Comparison of ENCODE assay signal across 11 cellular contexts in the genomic region with DNA sequence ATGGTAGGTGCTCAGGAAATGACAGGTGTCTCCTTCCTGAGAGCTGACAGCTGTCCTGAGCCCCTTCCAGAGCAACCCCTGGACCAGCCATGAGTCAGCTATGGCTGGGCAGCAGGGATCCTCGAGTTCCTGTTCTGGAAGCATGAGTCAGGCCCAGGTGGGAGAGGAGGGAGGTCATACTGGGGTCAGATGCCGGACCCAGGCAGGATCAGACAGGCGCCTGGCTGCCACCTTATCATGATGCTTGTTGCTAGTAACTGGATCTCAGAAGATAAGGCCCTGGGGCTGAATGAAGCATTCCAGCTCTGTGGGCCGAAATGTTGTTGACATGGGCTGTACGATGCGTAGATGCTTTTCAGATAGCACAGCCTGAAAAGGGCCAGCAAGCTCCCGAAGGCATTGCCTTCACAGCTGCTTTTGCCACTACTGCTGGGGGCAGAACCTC. TPM values are rescaled to one million over a fixed set of nuclear protein-coding genes. Genes with fewer than 3 reads are reported as not detected.
A peak's percentile ranks its signal among the peaks of the same experiment; 100 is the strongest.
DNase-seq lines count a peak whose midpoint lies in the region; ATAC-seq and TF ChIP-seq lines count a peak whose summit lies in the region.
"Had no signal": no experiment of that assay in that cellular context is flagged by ENCODE, and none has a peak within 500 bp of the region (broad histone marks: within the 10 kb centered on the region; RNA-seq: fewer than 3 reads in every experiment).

No MANE protein-coding gene starts in this region.

- H3K9me2 ChIP-seq in MM.1S (replicated peaks; ENCODE audit: insufficient read depth, low read length): no peaks in the 10 kb centered on the region

- no peaks in the 10 kb centered on the region for H3K27me3 Mint-ChIP-seq in MCF 10A (ENCODE audit: insufficient read depth, unreplicated experiment)

- H3K79me2 ChIP-seq in MM.1S (ENCODE audit: low read length): no peaks in the 10 kb centered on the region

- H3K27me3 ChIP-seq in prostate gland (replicated peaks; ENCODE audit: insufficient read depth): no peaks in the 10 kb centered on the region
- peaks cover 12% of the 10 kb centered on the region for H3K27me3 ChIP-seq in HAP-1 (ENCODE audit: low read depth)
- peaks cover 31% of the 10 kb centered on the region for H3K27me3 ChIP-seq in MM.1S (replicated peaks; ENCODE audit: insufficient read depth, low read length)
- H3K27me3 ChIP-seq: adrenal gland had no signal

- 40% methylated on average over 6 of the region's 7 CpGs for WGBS in prostate gland

- H3K27ac Mint-ChIP-seq in MCF 10A (ENCODE audit: low read depth, unreplicated experiment): no peak overlapping the region

- H4K20me1 ChIP-seq in MM.1S (ENCODE audit: insufficient read depth, low read length): no peaks in the 10 kb centered on the region

- H3K36me3 ChIP-seq in prostate gland (no peaks in the 10 kb centered on the region), HAP-1 (replicated peaks) (no peaks in the 10 kb centered on the region), MM.1S (replicated peaks; ENCODE audit: insufficient read depth, low read length) (no peaks in the 10 kb centered on the region)
- H3K36me3 ChIP-seq: adrenal gland had no signal

- no peak overlapping the region for H3K4me2 ChIP-seq in MM.1S (ENCODE audit: low read depth, low read length)

- CTCF ChIA-PET in MCF 10A (lab: Yijun Ruan, JAX): interaction anchor here (0.6 to 4.2 kb wide), 14 partner anchors 8 to 689 kb away, joined by 3 to 32 read pairs (median 3); no protein-coding TSS in a partner anchor

- H3K4me1 Mint-ChIP-seq in MCF 10A (ENCODE audit: insufficient read depth, unreplicated experiment): peaks cover 52% of the 10 kb centered on the region
- H3K4me1 Mint-ChIP-seq: activated CD4-positive, alpha-beta T cell treated with anti-CD3 and anti-CD28 coated beads, Interleukin-2, amount 10 ng/mL, durations not matched to agents 7 days and 5 days had no signal

- no peaks in the 10 kb centered on the region for H3F3A ChIP-seq in MM.1S (ENCODE audit: insufficient read depth, low read length)

- no TSS peak for BruUV-seq in MCF 10A (replicated peaks; lab: Mats Ljungman, UMichigan)

- H3K9ac ChIP-seq in MM.1S (ENCODE audit: low read length): no peak overlapping the region

- peak overlapping the region in 1 of 2 donors; percentile 31 for H3K27ac ChIP-seq in prostate gland
- no peak overlapping the region for H3K27ac ChIP-seq in MM.1S (ENCODE audit: low read length)
- H3K27ac ChIP-seq: adrenal gland had no signal

- no peaks in the 10 kb centered on the region for H3K9me3 ChIP-seq in prostate gland
- no peaks in the 10 kb centered on the region for H3K9me3 ChIP-seq in HAP-1
- no peaks in the 10 kb centered on the region for H3K9me3 ChIP-seq in MM.1S (replicated peaks; ENCODE audit: insufficient read depth, low read length)
- H3K9me3 ChIP-seq: adrenal gland had no signal

- no peaks in the 10 kb centered on the region for H3K9me3 Mint-ChIP-seq in MCF 10A (ENCODE audit: unreplicated experiment)
- H3K9me3 Mint-ChIP-seq: activated CD4-positive, alpha-beta T cell treated with anti-CD3 and anti-CD28 coated beads, Interleukin-2, amount 10 ng/mL, durations not matched to agents 7 days and 5 days had no signal

- H3K4me3 Mint-ChIP-seq in MCF 10A (ENCODE audit: unreplicated experiment): no peak overlapping the region
- H3K4me3 Mint-ChIP-seq: activated CD4-positive, alpha-beta T cell treated with anti-CD3 and anti-CD28 coated beads, Interleukin-2, amount 10 ng/mL, durations not matched to agents 7 days and 5 days had no signal

- ATAC-seq in GM19463 (IDR thresholded peaks at IDR 0.05; ENCODE audit: unreplicated experiment): no peak

- in situ Hi-C loops in ACHN (cut with HindIII; ENCODE audit: low pct_ligation_motif_present, low pct_unique_long_range_greater_than_20kb, low sequenced_read_pairs): no loop called here
- in situ Hi-C loops in HAP-1 (cut with MboI; ENCODE audit: low sequenced_read_pairs): no loop called here

- TF ChIP-seq CTCF in MCF 10A (IDR thresholded peaks at IDR 0.05; ENCODE audit: unreplicated experiment) (no peak), prostate gland (IDR thresholded peaks at IDR 0.05) (no peak), MM.1S (IDR thresholded peaks at IDR 0.05; ENCODE audit: low read length) (no peak)

- no peak for TF ChIP-seq POLR2A in prostate gland (IDR thresholded peaks at IDR 0.05)

- POLR2A ChIA-PET in MCF 10A (lab: Yijun Ruan, JAX): interaction anchor here (0.6 to 1.8 kb wide), 11 partner anchors 12 to 281 kb away, joined by 3 to 9 read pairs (median 4); a partner anchor contains a TSS

- no peak overlapping the region for H3K4me3 ChIP-seq in prostate gland
- H3K4me3 ChIP-seq in HAP-1: no peak overlapping the region
- H3K4me3 ChIP-seq in MM.1S (ENCODE audit: low read length): no peak overlapping the region
- H3K4me3 ChIP-seq: adrenal gland had no signal

- DNase-seq in ACHN (peak; percentile 83), LHCN-M2 (ENCODE audit: low read depth) (peak; percentile 83), MCF 10A (ENCODE audit: unreplicated experiment) (peak; percentile 93), mesenteric fat pad (ENCODE audit: low spot score) (peak; percentile 65), prostate gland (ENCODE audit: low spot score) (no peak), HAP-1 (ENCODE audit: low spot score in 2 of 2) (no peak), MM.1S (no peak)
- DNase-seq: activated CD4-positive, alpha-beta T cell treated with anti-CD3 and anti-CD28 coated beads, Interleukin-2, amount 10 ng/mL, durations not matched to agents 7 days and 5 days; NCI-H774 had no signal

- H3K36me3 Mint-ChIP-seq in MCF 10A (ENCODE audit: insufficient read depth, unreplicated experiment): no peaks in the 10 kb centered on the region

- H3K4me1 ChIP-seq in prostate gland (replicated peaks) (peaks cover 13% of the 10 kb centered on the region), HAP-1 (no peaks in the 10 kb centered on the region), MM.1S (ENCODE audit: low read length) (no peaks in the 10 kb centered on the region)

- intact Hi-C loops in MCF 10A (cut with micrococcal nuclease) (loop anchor here (10.0 kb wide), 1 partner anchor 659 kb away; no protein-coding TSS in a partner anchor), prostate gland (cut with DNase I) (loop anchor here (5.0 kb wide), 1 partner anchor 112 kb away; no protein-coding TSS in a partner anchor)

- H2AFZ ChIP-seq in MM.1S (ENCODE audit: low read length): no peak overlapping the region

RNA-seq across cellular contexts. Expression of a gene that starts 17.4 kb away (rescaled TPM):
- total RNA-seq in LHCN-M2 (2014; rRNA removed) (0.40 and 2.2 TPM in 2 replicates), MCF 10A (2022) (2,379 and 3,360 TPM in 2 replicates), mesenteric fat pad (11.7 TPM), prostate gland (100 to 1,000 TPM in 1 of 2 donors, 10 to 100 TPM in 1; 53.1 to 151 TPM)
- polyA plus RNA-seq in LHCN-M2 (2012): 11.4 TPM

RNA-seq across cellular contexts. Expression of a gene that starts 23.8 kb away (rescaled TPM):
- total RNA-seq in LHCN-M2 (2014; rRNA removed): 4.2 and 6.7 TPM in 2 replicates
- 18.8 TPM for polyA plus RNA-seq in LHCN-M2 (2012)
- total RNA-seq in MCF 10A (2022): 27.4 and 52.3 TPM in 2 replicates
- total RNA-seq in mesenteric fat pad: not detected
- 1 to 10 TPM; 1.9 to 3.7 TPM for total RNA-seq in prostate gland
- total RNA-seq: activated CD4-positive, alpha-beta T cell treated with anti-CD3 and anti-CD28 coated beads, Interleukin-2, amount 10 ng/mL, durations not matched to agents 7 days and 5 days had no signal

RNA-seq across cellular contexts. Expression of a gene that starts 58.8 kb away (rescaled TPM):
- total RNA-seq in LHCN-M2 (2014; rRNA removed): 0.06 TPM in 1 of 2 replicates, not detected in the other
- polyA plus RNA-seq in LHCN-M2 (2012): 0.33 TPM
- 37.8 and 45.1 TPM in 2 replicates for total RNA-seq in MCF 10A (2022)
- total RNA-seq in mesenteric fat pad: not detected
- under 1 TPM; 0.27 to 0.85 TPM for total RNA-seq in prostate gland
- total RNA-seq: activated CD4-positive, alpha-beta T cell treated with anti-CD3 and anti-CD28 coated beads, Interleukin-2, amount 10 ng/mL, durations not matched to agents 7 days and 5 days had no signal

Comparison
In these comparisons a context has a peak if more than half of its experiments do, and no peak if none do; other contexts are left out.
1. DNase-seq: peak in ACHN (single experiment), LHCN-M2 (single experiment), MCF 10A (single experiment) and mesenteric fat pad (single experiment); none in prostate gland (single experiment), HAP-1 (0 of 2) and MM.1S (single experiment).
2. RNA of a gene that starts 17.4 kb away (total RNA-seq): 2,379 to 3,360 TPM in MCF 10A; 53.1 to 151 TPM in prostate gland, 11.7 TPM in mesenteric fat pad (single experiment) and 0.40 to 2.2 TPM in LHCN-M2; every median in the first group is over 10 times any median in the second.
3. RNA of a gene that starts 58.8 kb away (total RNA-seq): 37.8 to 45.1 TPM in MCF 10A; 0.27 to 0.85 TPM in prostate gland, 0.06 TPM in LHCN-M2 and not detected in mesenteric fat pad (single experiment); every median in the first group is over 10 times any median in the second.